In the genomic region with DNA sequence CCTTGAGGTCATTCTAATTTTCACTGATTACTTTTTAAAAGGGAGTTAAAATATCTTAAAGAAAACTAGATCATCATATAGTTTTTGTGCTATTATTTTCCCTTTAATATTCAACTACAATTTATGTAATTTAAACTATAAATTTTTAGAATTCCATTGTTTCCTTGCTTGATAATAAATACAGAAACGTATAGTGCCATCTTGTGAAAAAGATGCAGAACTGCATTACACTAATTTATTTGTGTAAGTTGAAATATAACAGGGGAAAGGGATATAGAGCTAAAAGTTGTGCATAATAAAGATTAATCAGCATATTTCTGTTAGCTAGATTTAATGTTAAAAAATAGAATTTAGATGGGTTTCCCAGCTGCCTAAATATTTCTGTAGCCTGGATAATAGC, we compare ENCODE assay signal across 9 cellular contexts.
DNase-seq lines count a peak whose midpoint lies in the region; ATAC-seq and TF ChIP-seq lines count a peak whose summit lies in the region.
"Had no signal": no experiment of that assay in that cellular context is flagged by ENCODE, and none has a peak within 500 bp of the region (broad histone marks: within the 10 kb centered on the region; RNA-seq: fewer than 3 reads in every experiment).

No MANE protein-coding gene starts in this region.

- TF ChIP-seq CTCF in GM13976 (IDR thresholded peaks at IDR 0.05; ENCODE audit: borderline replicate concordance, control extremely low read depth, extremely low read depth, insufficient read depth, missing control alignments) = peak; percentile 32
- TF ChIP-seq CTCF in Peyer's patch (IDR thresholded peaks at IDR 0.05) = peak in 4 of 6 experiments; percentile 51 to 62 (median 58)
- peak; percentile 53 for TF ChIP-seq CTCF in fibroblast of villous mesenchyme (IDR thresholded peaks at IDR 0.05; ENCODE audit: insufficient read depth, low read depth, low read length)

- no peak overlapping the region for H3K27ac ChIP-seq in Peyer's patch
- H3K27ac ChIP-seq: SJSA1 had no signal

- no peak for TF ChIP-seq POLR2A in Peyer's patch (IDR thresholded peaks at IDR 0.05)

- H3K9me3 ChIP-seq in Peyer's patch = no peaks in the 10 kb centered on the region
- H3K9me3 ChIP-seq: SJSA1 had no signal

- H3K4me3 ChIP-seq in Peyer's patch = no peak overlapping the region
- H3K4me3 ChIP-seq in fibroblast of villous mesenchyme (ENCODE audit: low read depth, low read length) = no peak overlapping the region
- H3K4me3 ChIP-seq: SJSA1 had no signal

- in situ Hi-C loops in GM13976 (cut with MboI; ENCODE audit: low sequenced_read_pairs, unreplicated experiment) = loop anchor here (10.0 to 25.0 kb wide), 2 partner anchors 651 to 948 kb away; no protein-coding TSS in a partner anchor

- ATAC-seq in HG03045 (IDR thresholded peaks at IDR 0.05; ENCODE audit: unreplicated experiment) (no peak), HG03095 (IDR thresholded peaks at IDR 0.05; ENCODE audit: unreplicated experiment) (no peak)

- no peaks in the 10 kb centered on the region for H3K4me1 ChIP-seq in Peyer's patch
- H3K4me1 ChIP-seq: SJSA1 had no signal

- H3K27me3 ChIP-seq in Peyer's patch = no peaks in the 10 kb centered on the region

- no peaks in the 10 kb centered on the region for H3K36me3 ChIP-seq in Peyer's patch
- H3K36me3 ChIP-seq: SJSA1 had no signal

- peak; percentile 6 for DNase-seq in A172 (ENCODE audit: low spot score)
- DNase-seq in GM13976 (ENCODE audit: low spot score) = no peak
- no peak for DNase-seq in Peyer's patch
- DNase-seq in fibroblast of villous mesenchyme (ENCODE audit: low read depth) = peak; percentile 16
- no peak for DNase-seq in NK-92 treated with Interleukin-12 subunit alpha and Interleukin-12 subunit beta, amount 100 ng/mL, for 24 hours (lab: John Stamatoyannopoulos, UW)
- no peak for DNase-seq in anterior cingulate cortex (lab: John Stamatoyannopoulos, UW)

Comparison
In these comparisons a context has a peak if more than half of its experiments do, and no peak if none do; other contexts are left out.
1. DNase-seq: peak in A172 (single experiment) and fibroblast of villous mesenchyme (single experiment); none in GM13976 (single experiment), Peyer's patch (0 of 3), NK-92 treated with Interleukin-12 subunit alpha and Interleukin-12 subunit beta, amount 100 ng/mL, for 24 hours (single experiment) and anterior cingulate cortex (0 of 58).
2. Peak in every context shown above with its lines, with median percentiles within 50 percentile points of each other: CTCF ChIP-seq.